Comparison of ENCODE assay signal across 9 cellular contexts in the genomic region with DNA sequence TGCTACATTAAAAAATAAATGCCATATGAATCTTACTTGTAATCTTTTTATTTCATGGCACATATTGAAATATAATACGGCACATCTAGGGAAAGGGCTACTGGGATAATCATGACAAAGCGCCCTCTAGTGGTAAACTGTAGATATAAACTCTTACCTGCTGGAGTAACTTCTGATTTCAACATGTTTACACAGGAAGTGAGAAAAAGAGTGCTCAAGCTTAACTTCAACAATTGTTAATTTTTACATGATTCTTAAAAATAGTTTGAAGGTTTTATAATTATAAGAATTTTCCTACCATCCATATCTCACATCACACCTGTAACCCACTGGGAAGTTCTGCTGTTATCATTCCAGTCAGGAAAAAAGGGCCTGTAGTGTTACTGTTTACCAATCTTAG. TPM values are rescaled to one million over a fixed set of nuclear protein-coding genes. Genes with fewer than 3 reads are reported as not detected.
DNase-seq lines count a peak whose midpoint lies in the region; ATAC-seq and TF ChIP-seq lines count a peak whose summit lies in the region.
"Had no signal": no experiment of that assay in that cellular context is flagged by ENCODE, and none has a peak within 500 bp of the region (broad histone marks: within the 10 kb centered on the region; RNA-seq: fewer than 3 reads in every experiment).

No MANE protein-coding gene starts in this region.

- H3K4me1 ChIP-seq in fibroblast of lung (ENCODE audit: control insufficient read depth, extremely low read depth, insufficient read depth, low read length) (no peaks in the 10 kb centered on the region), parathyroid adenoma (no peaks in the 10 kb centered on the region)

- DNase-seq in DMS 273 (lab: John Stamatoyannopoulos, UW; ENCODE audit: unreplicated experiment): peak; percentile 89
- DNase-seq in NCI-H1694 (lab: John Stamatoyannopoulos, UW): peak; percentile 89
- DNase-seq in SKM-1 treated with dmso at 0.1 percent for 144 hours (lab: John Stamatoyannopoulos, UW; ENCODE audit: unreplicated experiment): peak; percentile 77
- DNase-seq in fibroblast of lung (ENCODE audit: low read depth in 2 of 2): peak; percentile 43 to 74
- DNase-seq in C1 segment of cervical spinal cord (lab: John Stamatoyannopoulos, UW): no peak
- no peak for DNase-seq in activated naive CD8-positive, alpha-beta T cell treated with anti-CD3 and anti-CD28 coated beads for 36 hours

- no peak overlapping the region for H3K27ac ChIP-seq in fibroblast of lung (ENCODE audit: insufficient read depth, low read length)
- no peak overlapping the region for H3K27ac ChIP-seq in parathyroid adenoma

- H3K4me2 ChIP-seq in fibroblast of lung (ENCODE audit: extremely low read depth, insufficient read depth, low read length) (no peak overlapping the region), parathyroid adenoma (ENCODE audit: low read length) (no peak overlapping the region)

- no peak overlapping the region for H3K9ac ChIP-seq in fibroblast of lung (ENCODE audit: insufficient read depth, low read length)
- H3K9ac ChIP-seq in parathyroid adenoma: no peak overlapping the region

- H3K4me3 Mint-ChIP-seq in activated naive CD8-positive, alpha-beta T cell treated with anti-CD3 and anti-CD28 coated beads for 36 hours: no peak overlapping the region

- no peaks in the 10 kb centered on the region for H3K36me3 ChIP-seq in fibroblast of lung (ENCODE audit: control insufficient read depth, insufficient read depth, low read length)
- no peaks in the 10 kb centered on the region for H3K36me3 ChIP-seq in parathyroid adenoma (ENCODE audit: control insufficient read depth, insufficient read depth, low read length)

- TF ChIP-seq CTCF in fibroblast of lung (conservative IDR thresholded peaks at IDR 0.05 in 1 of 2, IDR thresholded peaks at IDR 0.05 in 1 of 2; ENCODE audit: low read depth in 1 of 2, low read length in 2 of 2) (peak; percentile 66), parathyroid adenoma (IDR thresholded peaks at IDR 0.05) (peak; percentile 77)

- peaks cover 10% of the 10 kb centered on the region for H3K4me1 Mint-ChIP-seq in activated naive CD8-positive, alpha-beta T cell treated with anti-CD3 and anti-CD28 coated beads for 36 hours

- no peaks in the 10 kb centered on the region for H3K36me3 Mint-ChIP-seq in activated naive CD8-positive, alpha-beta T cell treated with anti-CD3 and anti-CD28 coated beads for 36 hours

- H4K20me1 ChIP-seq in fibroblast of lung (ENCODE audit: control insufficient read depth, extremely low read depth, insufficient read depth, low read length): no peaks in the 10 kb centered on the region

- H3K27me3 ChIP-seq in fibroblast of lung (ENCODE audit: control insufficient read depth, insufficient read depth, low read length): no peaks in the 10 kb centered on the region
- no peaks in the 10 kb centered on the region for H3K27me3 ChIP-seq in parathyroid adenoma (ENCODE audit: control insufficient read depth, insufficient read depth, low read length)

- H3K79me2 ChIP-seq in fibroblast of lung (ENCODE audit: control insufficient read depth, insufficient read depth, low read length): peaks cover 9% of the 10 kb centered on the region
- peaks cover 11% of the 10 kb centered on the region for H3K79me2 ChIP-seq in parathyroid adenoma

- no peak overlapping the region for H3K4me3 ChIP-seq in fibroblast of lung (replicated peaks in 1 of 4; ENCODE audit: control extremely low read depth in 1 of 4, insufficient read depth in 1 of 4, low read depth in 3 of 4, low read length in 4 of 4)
- no peak overlapping the region for H3K4me3 ChIP-seq in parathyroid adenoma (ENCODE audit: low read depth, low read length)

- no peaks in the 10 kb centered on the region for H3K27me3 Mint-ChIP-seq in activated naive CD8-positive, alpha-beta T cell treated with anti-CD3 and anti-CD28 coated beads for 36 hours

- no peak overlapping the region for H2AFZ ChIP-seq in fibroblast of lung (ENCODE audit: low read length)
- no peak overlapping the region for H2AFZ ChIP-seq in parathyroid adenoma

- H3K9me3 ChIP-seq in fibroblast of lung (ENCODE audit: control insufficient read depth, insufficient read depth, low read depth, low read length) (no peaks in the 10 kb centered on the region), parathyroid adenoma (ENCODE audit: control insufficient read depth, low read length) (no peaks in the 10 kb centered on the region)

- no peaks in the 10 kb centered on the region for H3K9me3 Mint-ChIP-seq in activated naive CD8-positive, alpha-beta T cell treated with anti-CD3 and anti-CD28 coated beads for 36 hours

- no peak overlapping the region for H3K27ac Mint-ChIP-seq in activated naive CD8-positive, alpha-beta T cell treated with anti-CD3 and anti-CD28 coated beads for 36 hours

- peak; percentile 24 for ATAC-seq in GM21717 (IDR thresholded peaks at IDR 0.05; ENCODE audit: unreplicated experiment)

RNA-seq across cellular contexts. Expression of a gene that starts 2.0 kb away (rescaled TPM):
- under 0.01 TPM in 2 replicates for total RNA-seq in fibroblast of lung
- polyA plus RNA-seq in fibroblast of lung: 0.02 TPM in 1 of 2 replicates, not detected in the other
- not detected in 2 replicates for polyA plus RNA-seq in fibroblast of lung (2012)
- polyA minus RNA-seq in fibroblast of lung (ENCODE audit: low replicate concordance): not detected in 2 replicates
- total RNA-seq in activated naive CD8-positive, alpha-beta T cell treated with anti-CD3 and anti-CD28 coated beads for 36 hours: not detected
- total RNA-seq: T-helper 2 cell treated with Interferon-gamma antibody and Interleukin-4, amounts not matched to agents 100 ng/mL and 5 ng/mL, for 36 hours had no signal

RNA-seq across cellular contexts. Expression of a gene that starts 3.9 kb away (rescaled TPM):
- 43.7 and 46.4 TPM in 2 replicates for total RNA-seq in fibroblast of lung
- polyA plus RNA-seq in fibroblast of lung: 14.4 and 16.1 TPM in 2 replicates
- 9.1 and 9.3 TPM in 2 replicates for polyA plus RNA-seq in fibroblast of lung (2012)
- polyA minus RNA-seq in fibroblast of lung (ENCODE audit: low replicate concordance): 9.7 and 11.5 TPM in 2 replicates
- total RNA-seq in activated naive CD8-positive, alpha-beta T cell treated with anti-CD3 and anti-CD28 coated beads for 36 hours: 10 to 100 TPM; 18.0 to 18.3 TPM

Comparison
In these comparisons a context has a peak if more than half of its experiments do, and no peak if none do; other contexts are left out.
1. DNase-seq: peak in DMS 273 (single experiment), NCI-H1694 (single experiment), SKM-1 treated with dmso at 0.1 percent for 144 hours (single experiment) and fibroblast of lung (2 of 2); none in C1 segment of cervical spinal cord (0 of 14) and activated naive CD8-positive, alpha-beta T cell treated with anti-CD3 and anti-CD28 coated beads for 36 hours (single experiment).